Comparison of ENCODE assay signal across 15 cellular contexts in the genomic region with DNA sequence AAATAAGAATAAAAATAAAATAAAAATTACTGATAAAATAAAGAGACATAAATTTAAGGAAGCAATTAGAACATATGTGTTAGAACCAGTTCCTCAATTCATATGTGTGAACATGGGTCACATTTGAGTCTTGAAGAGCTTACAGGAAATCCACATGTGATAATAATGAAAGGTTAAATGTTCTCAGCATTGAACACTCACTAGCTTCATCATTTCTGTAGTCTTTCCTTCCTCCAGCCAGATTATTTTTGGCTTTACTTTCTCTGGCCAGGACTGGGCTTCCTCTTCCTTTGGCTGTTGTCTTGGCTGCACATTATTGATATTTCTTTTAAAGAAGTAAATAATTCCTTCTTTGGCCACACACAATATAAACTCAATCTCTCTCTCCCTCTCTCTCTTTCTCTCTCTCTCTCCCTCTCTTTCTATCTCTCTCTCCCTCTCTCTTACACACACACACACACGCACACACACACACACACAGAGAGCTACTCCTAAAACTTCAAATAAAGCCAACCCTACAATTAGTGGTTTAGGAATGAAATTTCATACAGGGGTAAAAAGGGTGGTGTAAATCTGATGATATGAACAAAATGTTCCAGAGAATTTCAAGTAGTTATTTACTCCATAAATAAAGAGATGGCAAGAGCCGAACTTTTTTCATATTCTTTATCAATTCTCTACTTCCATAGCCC.
A peak's percentile ranks its signal among the peaks of the same experiment; 100 is the strongest.
DNase-seq lines count a peak whose midpoint lies in the region; ATAC-seq and TF ChIP-seq lines count a peak whose summit lies in the region.
"Had no signal": no experiment of that assay in that cellular context is flagged by ENCODE, and none has a peak within 500 bp of the region (broad histone marks: within the 10 kb centered on the region; RNA-seq: fewer than 3 reads in every experiment).

No MANE protein-coding gene starts in this region.

- H3F3A ChIP-seq in MM.1S (ENCODE audit: insufficient read depth, low read length) = no peaks in the 10 kb centered on the region

- H3K36me3 ChIP-seq in BLaER1 = no peaks in the 10 kb centered on the region
- no peaks in the 10 kb centered on the region for H3K36me3 ChIP-seq in HEK293 (ENCODE audit: control insufficient read depth in 2 of 2, insufficient read depth in 1 of 2, low read length in 2 of 2)
- H3K36me3 ChIP-seq in naive thymus-derived CD4-positive, alpha-beta T cell (ENCODE audit: control insufficient read depth in 2 of 3, insufficient read depth in 3 of 3, low read length in 3 of 3) = no peaks in the 10 kb centered on the region
- H3K36me3 ChIP-seq in MM.1S (replicated peaks; ENCODE audit: insufficient read depth, low read length) = no peaks in the 10 kb centered on the region
- H3K36me3 ChIP-seq in tibial nerve = no peaks in the 10 kb centered on the region

- no peaks in the 10 kb centered on the region for H3K27me3 ChIP-seq in BLaER1
- H3K27me3 ChIP-seq in naive thymus-derived CD4-positive, alpha-beta T cell (ENCODE audit: control insufficient read depth in 2 of 2, insufficient read depth in 2 of 2, low read length in 2 of 2) = no peaks in the 10 kb centered on the region
- no peaks in the 10 kb centered on the region for H3K27me3 ChIP-seq in MM.1S (replicated peaks; ENCODE audit: insufficient read depth, low read length)
- H3K27me3 ChIP-seq in tibial nerve = no peaks in the 10 kb centered on the region

- H3K4me1 ChIP-seq in BLaER1 = peaks cover 8% of the 10 kb centered on the region; the same call in 1 of the 2 replicates
- no peaks in the 10 kb centered on the region for H3K4me1 ChIP-seq in HEK293 (ENCODE audit: control insufficient read depth, insufficient read depth, low read length)
- no peaks in the 10 kb centered on the region for H3K4me1 ChIP-seq in naive thymus-derived CD4-positive, alpha-beta T cell (ENCODE audit: control insufficient read depth in 2 of 2, insufficient read depth in 2 of 2, low read length in 2 of 2)
- no peaks in the 10 kb centered on the region for H3K4me1 ChIP-seq in MM.1S (ENCODE audit: low read length)
- H3K4me1 ChIP-seq in tibial nerve = peaks cover 0 to 19% (median 4%) of the 10 kb centered on the region in 4 donors

- peaks cover 23% of the 10 kb centered on the region for H3K4me1 Mint-ChIP-seq in dendritic cell treated with granulocyte-macrophage colony-stimulating factor and Interleukin-4, amounts not matched to agents 40 ng/mL and 50 ng/mL, for 4 days (ENCODE audit: low read depth)
- H3K4me1 Mint-ChIP-seq in naive thymus-derived CD4-positive, alpha-beta T cell = peaks cover 0 to 4% (median 0%) of the 10 kb centered on the region in 7 donors

- no peak overlapping the region for H2AFZ ChIP-seq in MM.1S (ENCODE audit: low read length)

- H3K9ac ChIP-seq in BLaER1 = no peak overlapping the region
- no peak overlapping the region for H3K9ac ChIP-seq in MM.1S (ENCODE audit: low read length)

- TF ChIP-seq EP300 in tibial nerve (IDR thresholded peaks at IDR 0.05) = peak in 1 of 2 donors; percentile 51

- no peaks in the 10 kb centered on the region; the same call in 1 of the 2 replicates for H3K9me3 ChIP-seq in BLaER1
- no peaks in the 10 kb centered on the region for H3K9me3 ChIP-seq in HEK293 (ENCODE audit: control insufficient read depth, insufficient read depth, low read depth, low read length)
- no peaks in the 10 kb centered on the region for H3K9me3 ChIP-seq in naive thymus-derived CD4-positive, alpha-beta T cell (ENCODE audit: control insufficient read depth in 2 of 3, low read length in 3 of 3)
- H3K9me3 ChIP-seq in MM.1S (replicated peaks; ENCODE audit: insufficient read depth, low read length) = no peaks in the 10 kb centered on the region
- no peaks in the 10 kb centered on the region for H3K9me3 ChIP-seq in tibial nerve

- no peaks in the 10 kb centered on the region for H3K36me3 Mint-ChIP-seq in dendritic cell treated with granulocyte-macrophage colony-stimulating factor and Interleukin-4, amounts not matched to agents 40 ng/mL and 50 ng/mL, for 4 days (ENCODE audit: low read depth)
- peaks cover 0 to 6% (median 0%) of the 10 kb centered on the region in 5 donors for H3K36me3 Mint-ChIP-seq in naive thymus-derived CD4-positive, alpha-beta T cell

- CTCF ChIA-PET in HEK293 (lab: Yijun Ruan, JAX) = interaction anchor here (0.7 kb wide), 1 partner anchor 28 kb away, joined by 7 read pairs; no protein-coding TSS in a partner anchor
- CTCF ChIA-PET in naive thymus-derived CD4-positive, alpha-beta T cell (lab: Charles Lee) = no interaction called here

- POLR2A ChIA-PET in HEK293 (lab: Yijun Ruan, JAX) = no interaction called here
- POLR2A ChIA-PET in naive thymus-derived CD4-positive, alpha-beta T cell (lab: Charles Lee) = no interaction called here

- H3K27ac Mint-ChIP-seq in dendritic cell treated with granulocyte-macrophage colony-stimulating factor and Interleukin-4, amounts not matched to agents 40 ng/mL and 50 ng/mL, for 4 days = peak overlapping the region; percentile 16
- no peak overlapping the region for H3K27ac Mint-ChIP-seq in naive thymus-derived CD4-positive, alpha-beta T cell
- H3K27ac Mint-ChIP-seq: activated CD4-positive, alpha-beta T cell treated with anti-CD3 and anti-CD28 coated beads, Interleukin-2, amount 10 ng/mL, durations not matched to agents 7 days and 5 days; T-helper 17 cell had no signal

- no peaks in the 10 kb centered on the region for H3K9me2 ChIP-seq in MM.1S (replicated peaks; ENCODE audit: insufficient read depth, low read length)

- H3K79me2 ChIP-seq in MM.1S (ENCODE audit: low read length) = no peaks in the 10 kb centered on the region

- H3K27ac ChIP-seq in BLaER1 (no peak overlapping the region), HEK293 (ENCODE audit: extremely low read depth, low read depth, low read length) (no peak overlapping the region), MM.1S (ENCODE audit: low read length) (no peak overlapping the region), tibial nerve (peak overlapping the region in 2 of 4 donors; percentile 63 to 64)
- no peak overlapping the region for H3K27ac ChIP-seq in naive thymus-derived CD4-positive, alpha-beta T cell (ENCODE audit: low read depth, low read length)

- H3K4me2 ChIP-seq in BLaER1 (0 out of 2 replicates have a peak overlapping the region, but pooled peaks have one; percentile 4), MM.1S (ENCODE audit: low read depth, low read length) (no peak overlapping the region)

- no peaks in the 10 kb centered on the region for H3K9me3 Mint-ChIP-seq in dendritic cell treated with granulocyte-macrophage colony-stimulating factor and Interleukin-4, amounts not matched to agents 40 ng/mL and 50 ng/mL, for 4 days
- H3K9me3 Mint-ChIP-seq in naive thymus-derived CD4-positive, alpha-beta T cell = peaks cover 0 to 20% (median 0%) of the 10 kb centered on the region in 11 donors

- H3K27me3 Mint-ChIP-seq in dendritic cell treated with granulocyte-macrophage colony-stimulating factor and Interleukin-4, amounts not matched to agents 40 ng/mL and 50 ng/mL, for 4 days = no peaks in the 10 kb centered on the region
- H3K27me3 Mint-ChIP-seq in naive thymus-derived CD4-positive, alpha-beta T cell = peaks cover 3 to 9% (median 5%) of the 10 kb centered on the region in 5 donors

- peak; percentile 29 for ATAC-seq in naive thymus-derived CD4-positive, alpha-beta T cell
- ATAC-seq in omental fat pad (ENCODE audit: low FRiP score) = no peak
- ATAC-seq: left colon, T-helper 17 cell had no signal

- H4K20me1 ChIP-seq in BLaER1 (no peaks in the 10 kb centered on the region), MM.1S (ENCODE audit: insufficient read depth, low read length) (no peaks in the 10 kb centered on the region)

- TF ChIP-seq CTCF in HEK293 (tag by site-specific recombination; IDR thresholded peaks at IDR 0.05) = no peak
- TF ChIP-seq CTCF in MM.1S (IDR thresholded peaks at IDR 0.05; ENCODE audit: low read length) = no peak
- no peak for TF ChIP-seq CTCF in omental fat pad (IDR thresholded peaks at IDR 0.05)
- no peak for TF ChIP-seq CTCF in tibial nerve (IDR thresholded peaks at IDR 0.05)

- H3K4me3 ChIP-seq in BLaER1 = no peak overlapping the region
- H3K4me3 ChIP-seq in HEK293 (ENCODE audit: low read depth, low read length) = no peak overlapping the region
- H3K4me3 ChIP-seq in naive thymus-derived CD4-positive, alpha-beta T cell (ENCODE audit: low read length) = no peak overlapping the region
- no peak overlapping the region for H3K4me3 ChIP-seq in MM.1S (ENCODE audit: low read length)
- H3K4me3 ChIP-seq in tibial nerve = no peak overlapping the region

- WGBS in tibial nerve, 2 donors = 69 to 70% methylated on average over 2 of the region's 2 CpGs

- no peak for TF ChIP-seq POLR2A in tibial nerve (IDR thresholded peaks at IDR 0.05)

- intact Hi-C loops in dendritic cell treated with granulocyte-macrophage colony-stimulating factor and Interleukin-4, amounts not matched to agents 40 ng/mL and 50 ng/mL, for 4 days (cut with micrococcal nuclease) = loop anchor here (2.0 kb wide), 1 partner anchor 14 kb away; no protein-coding TSS in a partner anchor
- intact Hi-C loops in naive thymus-derived CD4-positive, alpha-beta T cell (cut with micrococcal nuclease) = no loop called here

- DNase-seq in naive thymus-derived CD4-positive, alpha-beta T cell = no peak
- DNase-seq in MM.1S (no peak), omental fat pad (ENCODE audit: low spot score) (no peak), NCI-H748 (lab: John Stamatoyannopoulos, UW; ENCODE audit: unreplicated experiment) (no peak), tibial nerve (ENCODE audit: low spot score in 2 of 2) (no peak)
- DNase-seq: activated CD4-positive, alpha-beta T cell treated with anti-CD3 and anti-CD28 coated beads, Interleukin-2, amount 10 ng/mL, durations not matched to agents 7 days and 5 days; DMS79; effector CD4-positive, alpha-beta T cell; GOT3; left colon; NCI-H2227 treated with DMSO at 0.1 percent for 48 hours; T-helper 17 cell had no signal

- H3K4me3 Mint-ChIP-seq in dendritic cell treated with granulocyte-macrophage colony-stimulating factor and Interleukin-4, amounts not matched to agents 40 ng/mL and 50 ng/mL, for 4 days = no peak overlapping the region
- H3K4me3 Mint-ChIP-seq in naive thymus-derived CD4-positive, alpha-beta T cell = no peak overlapping the region
- H3K4me3 Mint-ChIP-seq: activated CD4-positive, alpha-beta T cell treated with anti-CD3 and anti-CD28 coated beads, Interleukin-2, amount 10 ng/mL, durations not matched to agents 7 days and 5 days; T-helper 17 cell had no signal
